ENCODE assay signal across 8 cellular contexts in genomic region chr4:3531306-3531886, GRCh38. TPM values are rescaled to one million over a fixed set of nuclear protein-coding genes. Genes with fewer than 3 reads are reported as not detected.
DNase-seq lines count a peak whose midpoint lies in the region; ATAC-seq lines count a peak whose summit lies in the region.

No MANE protein-coding gene starts in this region.

- peak overlapping the region; percentile 85 for H3K9ac ChIP-seq in adipocyte (ENCODE audit: low read length)

- H3K27me3 Mint-ChIP-seq in activated CD4-positive, alpha-beta T cell treated with anti-CD3 and anti-CD28 coated beads, Interleukin-2, amount 10 ng/mL, durations not matched to agents 7 days and 5 days: peaks cover 1% of the 10 kb centered on the region
- H3K27me3 Mint-ChIP-seq in stimulated activated naive B cell treated with anti-CD40 and anti-IgM and Interleukin-4, amounts not matched to agents 10 μg/mL and 1 μg/mL and 100 μg/mL, for 72 hours: peaks cover 0 to 15% of the 10 kb centered on the region in 2 donors

- POLR2A ChIA-PET in activated CD4-positive, alpha-beta T cell treated with anti-CD3 and anti-CD28 coated beads, Interleukin-2, amount 10 ng/mL, durations not matched to agents 7 days and 5 days (lab: Charles Lee): no interaction called here

- peak overlapping the region; percentile 15 for H3K27ac Mint-ChIP-seq in activated CD4-positive, alpha-beta T cell treated with anti-CD3 and anti-CD28 coated beads, Interleukin-2, amount 10 ng/mL, durations not matched to agents 7 days and 5 days
- H3K27ac Mint-ChIP-seq in stimulated activated naive B cell treated with anti-CD40 and anti-IgM and Interleukin-4, amounts not matched to agents 10 μg/mL and 1 μg/mL and 100 μg/mL, for 72 hours: peak overlapping the region; percentile 31

- peaks cover 7% of the 10 kb centered on the region for H3K27me3 ChIP-seq in adipocyte (replicated peaks; ENCODE audit: control insufficient read depth, insufficient read depth, low read length)

- H3K4me3 ChIP-seq in adipocyte (ENCODE audit: low read length) (peak overlapping the region; percentile 87), iPS-18c (ENCODE audit: insufficient read depth, low read depth, low read length) (peak overlapping the region; percentile 90)

- DNase-seq in activated CD4-positive, alpha-beta T cell treated with anti-CD3 and anti-CD28 coated beads, Interleukin-2, amount 10 ng/mL, durations not matched to agents 7 days and 5 days: no peak
- no peak for DNase-seq in activated CD4-positive, alpha-beta T cell treated with anti-CD3 and anti-CD28 coated beads, Interleukin-2, amount 50 U/mL, for 1 hour
- DNase-seq in adipocyte (ENCODE audit: low read depth) (peak; percentile 30), T1000 (lab: John Stamatoyannopoulos, UW) (no peak)
- no peak for DNase-seq in stimulated activated naive B cell treated with anti-CD40 and anti-IgM and Interleukin-4, amounts not matched to agents 10 μg/mL and 1 μg/mL and 100 μg/mL, for 72 hours

- peaks cover 4% of the 10 kb centered on the region for H3K36me3 Mint-ChIP-seq in activated CD4-positive, alpha-beta T cell treated with anti-CD3 and anti-CD28 coated beads, Interleukin-2, amount 10 ng/mL, durations not matched to agents 7 days and 5 days (ENCODE audit: low read depth)
- peaks cover 18 to 23% of the 10 kb centered on the region in 2 donors for H3K36me3 Mint-ChIP-seq in stimulated activated naive B cell treated with anti-CD40 and anti-IgM and Interleukin-4, amounts not matched to agents 10 μg/mL and 1 μg/mL and 100 μg/mL, for 72 hours

- peak overlapping the region; percentile 99 for H3K4me3 Mint-ChIP-seq in activated CD4-positive, alpha-beta T cell treated with anti-CD3 and anti-CD28 coated beads, Interleukin-2, amount 10 ng/mL, durations not matched to agents 7 days and 5 days
- peak overlapping the region; percentile 99 to 100 for H3K4me3 Mint-ChIP-seq in stimulated activated naive B cell treated with anti-CD40 and anti-IgM and Interleukin-4, amounts not matched to agents 10 μg/mL and 1 μg/mL and 100 μg/mL, for 72 hours

- peaks cover 39% of the 10 kb centered on the region for H3K4me1 Mint-ChIP-seq in activated CD4-positive, alpha-beta T cell treated with anti-CD3 and anti-CD28 coated beads, Interleukin-2, amount 10 ng/mL, durations not matched to agents 7 days and 5 days
- peaks cover 32 to 58% of the 10 kb centered on the region in 2 donors for H3K4me1 Mint-ChIP-seq in stimulated activated naive B cell treated with anti-CD40 and anti-IgM and Interleukin-4, amounts not matched to agents 10 μg/mL and 1 μg/mL and 100 μg/mL, for 72 hours

- peaks cover 31% of the 10 kb centered on the region for H3K4me1 ChIP-seq in adipocyte (ENCODE audit: control insufficient read depth, insufficient read depth, low read length)

- H3K9me3 ChIP-seq in adipocyte (ENCODE audit: control insufficient read depth, low read length) (no peaks in the 10 kb centered on the region), iPS-18c (ENCODE audit: control insufficient read depth, insufficient read depth, low read length) (peaks cover 2% of the 10 kb centered on the region)

- ATAC-seq in stimulated activated naive B cell treated with anti-CD40 and anti-IgM and Interleukin-4, amounts not matched to agents 10 μg/mL and 1 μg/mL and 100 μg/mL, for 72 hours (replicated peaks): no peak
- ATAC-seq in HG02981 (IDR thresholded peaks at IDR 0.05; ENCODE audit: unreplicated experiment) (no peak), GM21381 (IDR thresholded peaks at IDR 0.05; ENCODE audit: unreplicated experiment) (no peak)

- H3K9me3 Mint-ChIP-seq in activated CD4-positive, alpha-beta T cell treated with anti-CD3 and anti-CD28 coated beads, Interleukin-2, amount 10 ng/mL, durations not matched to agents 7 days and 5 days: no peaks in the 10 kb centered on the region
- peaks cover 0 to 4% of the 10 kb centered on the region in 2 donors for H3K9me3 Mint-ChIP-seq in stimulated activated naive B cell treated with anti-CD40 and anti-IgM and Interleukin-4, amounts not matched to agents 10 μg/mL and 1 μg/mL and 100 μg/mL, for 72 hours

- no peaks in the 10 kb centered on the region for H3K36me3 ChIP-seq in adipocyte (ENCODE audit: control insufficient read depth, insufficient read depth, low read length, severe bottlenecking)

- CTCF ChIA-PET in activated CD4-positive, alpha-beta T cell treated with anti-CD3 and anti-CD28 coated beads, Interleukin-2, amount 10 ng/mL, durations not matched to agents 7 days and 5 days (lab: Charles Lee): no interaction called here

RNA-seq across cellular contexts. Expression of gene LRPAP1, which starts 0.8 kb away (rescaled TPM):
- 10 to 100 TPM; 69.0 to 69.1 TPM for total RNA-seq in activated CD4-positive, alpha-beta T cell treated with anti-CD3 and anti-CD28 coated beads, Interleukin-2, amount 10 ng/mL, durations not matched to agents 7 days and 5 days
